In genomic region chr5:31218978-31219377, GRCh38 we compare ENCODE assay signal across 21 cellular contexts. TPM values are rescaled to one million over a fixed set of nuclear protein-coding genes. Genes with fewer than 3 reads are reported as not detected.
DNase-seq lines count a peak whose midpoint lies in the region; ATAC-seq and TF ChIP-seq lines count a peak whose summit lies in the region.
"Had no signal": no experiment of that assay in that cellular context is flagged by ENCODE, and none has a peak within 500 bp of the region (broad histone marks: within the 10 kb centered on the region; RNA-seq: fewer than 3 reads in every experiment).

No MANE protein-coding gene starts in this region.

- H3K9me3 ChIP-seq in Caco-2, result no peaks in the 10 kb centered on the region

- POLR2A ChIA-PET in Caco-2 (lab: Charles Lee), result no interaction called here

- H3K4me3 ChIP-seq in Caco-2 (ENCODE audit: low read depth, low read length), result no peak overlapping the region

- in situ Hi-C loops in ACHN (cut with HindIII; ENCODE audit: low pct_ligation_motif_present, low pct_unique_long_range_greater_than_20kb, low sequenced_read_pairs), result no loop called here

- H3K27me3 Mint-ChIP-seq in Caco-2 (ENCODE audit: insufficient read depth, unreplicated experiment) (no peaks in the 10 kb centered on the region), neural crest cell (ENCODE audit: low read depth) (no peaks in the 10 kb centered on the region)

- CTCF ChIA-PET in Caco-2 (lab: Charles Lee), result interaction anchor here (0.9 to 2.8 kb wide), 2 partner anchors 13 to 32 kb away, joined by 3 to 10 read pairs; no protein-coding TSS in a partner anchor

- H3K27me3 ChIP-seq in Caco-2 (replicated peaks; ENCODE audit: control insufficient read depth, insufficient read depth, low read length), result no peaks in the 10 kb centered on the region

- intact Hi-C loops in Caco-2 (cut with micrococcal nuclease; ENCODE audit: unreplicated experiment), result loop anchor here (1.0 to 5.0 kb wide), 4 partner anchors 13 to 612 kb away; no protein-coding TSS in a partner anchor

- no TSS peak for BruUV-seq in Caco-2 (replicated peaks; lab: Mats Ljungman, UMichigan)

- H3K4me1 Mint-ChIP-seq in Caco-2 (ENCODE audit: low read depth, unreplicated experiment) (peaks cover 43% of the 10 kb centered on the region), neural crest cell (peaks cover 47% of the 10 kb centered on the region)

- no peaks in the 10 kb centered on the region for H3K36me3 ChIP-seq in Caco-2 (ENCODE audit: control insufficient read depth, insufficient read depth, low read length)

- no peaks in the 10 kb centered on the region for H3K36me3 Mint-ChIP-seq in Caco-2 (ENCODE audit: insufficient read depth, unreplicated experiment)
- H3K36me3 Mint-ChIP-seq in neural crest cell (ENCODE audit: low read depth), result peaks cover 12% of the 10 kb centered on the region

- peak overlapping the region; percentile 65 for H3K4me3 Mint-ChIP-seq in Caco-2 (ENCODE audit: unreplicated experiment)
- H3K4me3 Mint-ChIP-seq in neural crest cell, result peak overlapping the region; percentile 1

- peak; percentile 83 for DNase-seq in Caco-2
- DNase-seq in SW480 (ENCODE audit: low spot score), result peak; percentile 4
- peak; percentile 40 for DNase-seq in kidney tubule cell (ENCODE audit: low spot score)
- DNase-seq in neural crest cell (ENCODE audit: low read depth, low spot score), result no peak
- no peak for DNase-seq in RKO (ENCODE audit: low spot score)
- no peak for DNase-seq in ACHN
- DNase-seq: 8988T, C1 segment of cervical spinal cord, COR-L47, DMS79 treated with DMSO at 0.1 percent for 48 hours, GOT3, Karpas-422, MM.1S, NCI-H1105, NCI-H1930, NCI-H2171, NCI-H446 treated with DMSO at 0.1 percent for 48 hours, NCI-H774 had no signal

- H3K27ac Mint-ChIP-seq in Caco-2 (ENCODE audit: unreplicated experiment) (peak overlapping the region; percentile 96), neural crest cell (ENCODE audit: unreplicated experiment) (no peak overlapping the region)

- peak; percentile 16 to 37 for TF ChIP-seq CTCF in Caco-2 (IDR thresholded peaks at IDR 0.05; ENCODE audit: insufficient read depth in 1 of 2, low read depth in 1 of 2, low read length in 1 of 2, severe bottlenecking in 1 of 2, unreplicated experiment in 1 of 2)
- no peak for TF ChIP-seq CTCF in neural crest cell (conservative IDR thresholded peaks at IDR 0.05)

- H3K9me3 Mint-ChIP-seq in Caco-2 (ENCODE audit: unreplicated experiment), result no peaks in the 10 kb centered on the region
- H3K9me3 Mint-ChIP-seq in neural crest cell, result no peaks in the 10 kb centered on the region

- peaks cover 84% of the 10 kb centered on the region for H3K4me1 ChIP-seq in Caco-2

- ATAC-seq in GM18868 (IDR thresholded peaks at IDR 0.05; ENCODE audit: unreplicated experiment) (no peak), HG02798 (IDR thresholded peaks at IDR 0.05; ENCODE audit: poor library complexity, unreplicated experiment) (no peak)
- ATAC-seq: Right ventricle myocardium inferior had no signal

RNA-seq across cellular contexts. Expression of gene CDH6, which starts 25.5 kb away (rescaled TPM):
- total RNA-seq in Caco-2 (2022), result 16.0 and 18.0 TPM in 2 replicates
- total RNA-seq in neural crest cell, result 233 and 247 TPM in 2 replicates

Comparison
In these comparisons a context has a peak if more than half of its experiments do, and no peak if none do; other contexts are left out.
1. DNase-seq: peak in Caco-2 (2 of 2), SW480 (single experiment) and kidney tubule cell (single experiment); none in neural crest cell (single experiment), RKO (single experiment) and ACHN (single experiment).
2. RNA of gene CDH6, which starts 25.5 kb away (total RNA-seq): 233 to 247 TPM in neural crest cell; 16.0 to 18.0 TPM in Caco-2; every median in the first group is over 10 times any median in the second.